10 cellular contexts compared by ENCODE assay signal in the genomic region with DNA sequence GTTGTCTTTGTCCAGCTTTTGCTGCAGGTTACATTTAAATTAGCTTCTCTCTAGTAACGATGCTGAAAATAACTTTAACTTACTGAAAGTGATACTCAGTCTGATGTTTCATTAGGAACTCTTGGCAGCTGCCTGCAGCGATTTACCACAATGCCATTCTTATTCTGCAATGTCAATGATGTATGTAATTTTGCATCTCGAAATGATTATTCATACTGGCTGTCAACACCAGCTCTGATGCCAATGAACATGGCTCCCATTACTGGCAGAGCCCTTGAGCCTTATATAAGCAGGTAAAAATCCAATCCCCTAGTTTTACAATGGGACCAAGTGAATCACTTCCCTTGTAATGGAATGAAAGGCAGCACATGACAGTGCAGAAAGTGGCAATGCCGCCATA. TPM values are rescaled to one million over a fixed set of nuclear protein-coding genes. Genes with fewer than 3 reads are reported as not detected.
DNase-seq lines count a peak whose midpoint lies in the region; ATAC-seq, FAIRE-seq and TF ChIP-seq lines count a peak whose summit lies in the region.
"Had no signal": no experiment of that assay in that cellular context is flagged by ENCODE, and none has a peak within 500 bp of the region (broad histone marks: within the 10 kb centered on the region; RNA-seq: fewer than 3 reads in every experiment).

No MANE protein-coding gene starts in this region.

- SMC1A ChIA-PET in GM12878 (lab: Charles Lee; ENCODE audit: uncharacterized antibody, unreplicated experiment): no interaction called here

- 3% methylated on average over 4 of the region's 4 CpGs for WGBS in GM12878 (ENCODE audit: insufficient coverage, insufficient replicate concordance, low lambda C conversion rate, missing lambda C conversion rate)

- in situ Hi-C loops in GM12878 (cut with MboI): no loop called here
- in situ Hi-C loops in KBM-7 (cut with MboI; ENCODE audit: low pct_unique_long_range_greater_than_20kb, low sequenced_read_pairs): no loop called here

- H2AFZ ChIP-seq in GM12878 (ENCODE audit: control insufficient read depth, low read depth, low read length): no peak overlapping the region

- TF ChIP-seq POLR2A in GM12891 (IDR thresholded peaks at IDR 0.05; ENCODE audit: low read depth, low read length): no peak
- TF ChIP-seq POLR2A in GM12878 (IDR thresholded peaks at IDR 0.05; ENCODE audit: low read depth, low read length): no peak

- no peaks in the 10 kb centered on the region for H3K79me2 ChIP-seq in GM12878 (ENCODE audit: control insufficient read depth, insufficient read depth, low read length)

- TF ChIP-seq RAD21 in GM12878 (IDR thresholded peaks at IDR 0.05; ENCODE audit: insufficient read depth, low read depth, low read length): no peak

- CTCF ChIA-PET in GM12878 (lab: Yijun Ruan, JAX): interaction anchor here (0.6 to 1.1 kb wide), 2 partner anchors 86 to 349 kb away, joined by 3 read pairs; no protein-coding TSS in a partner anchor

- BruUV-seq in GM12878 (replicated peaks; lab: Mats Ljungman, UMichigan): no TSS peak

- ATAC-seq in GM19468 (IDR thresholded peaks at IDR 0.05; ENCODE audit: extremely low read depth, unreplicated experiment): peak; percentile 82
- peak; percentile 87 for ATAC-seq in HG03039 (IDR thresholded peaks at IDR 0.05; ENCODE audit: unreplicated experiment)
- ATAC-seq in GM12878: peak; percentile 85

- no peaks in the 10 kb centered on the region; a peak in 1 of 4 replicates for H3K36me3 ChIP-seq in GM12878 (ENCODE audit: control insufficient read depth in 2 of 2, insufficient read depth in 2 of 2, low read length in 1 of 2)
- H3K36me3 ChIP-seq: BLaER1 had no signal

- FAIRE-seq in GM12891 (lab: Jason Lieb, UNC) (peak; percentile 88), GM12878 (lab: Jason Lieb, UNC) (peak; percentile 98)
- FAIRE-seq: TTC549 had no signal

- no peaks in the 10 kb centered on the region for H3K27me3 ChIP-seq in GM12878 (replicated peaks in 1 of 2; ENCODE audit: control insufficient read depth in 2 of 2, insufficient read depth in 2 of 2, low read length in 1 of 2)
- H3K27me3 ChIP-seq: BLaER1 had no signal

- peak overlapping the region; percentile 53 for H3K4me2 ChIP-seq in GM12878 (ENCODE audit: control insufficient read depth, insufficient read depth)
- H3K4me2 ChIP-seq: BLaER1 had no signal

- H3K9ac ChIP-seq in GM12878 (ENCODE audit: control insufficient read depth, insufficient read depth, low read length): no peak overlapping the region
- H3K9ac ChIP-seq: BLaER1 had no signal

- DNase-seq in GM12891 (ENCODE audit: insufficient read length, low spot score) (no peak), GM12878 (ENCODE audit: low read depth, low spot score) (no peak), NCI-H1048 (lab: John Stamatoyannopoulos, UW) (no peak), NCI-H146 (lab: John Stamatoyannopoulos, UW) (no peak), KBM-7 (no peak), OCI-M1 (lab: John Stamatoyannopoulos, UW) (no peak)

- no peak overlapping the region; the same call in 1 of the 2 replicates for H3K27ac ChIP-seq in GM12878 (ENCODE audit: control insufficient read depth, insufficient read depth)
- H3K27ac ChIP-seq: BLaER1 had no signal

- H3K4me3 ChIP-seq in GM12878: no peak overlapping the region
- H3K4me3 ChIP-seq: BLaER1 had no signal

- no peaks in the 10 kb centered on the region for H3K9me3 ChIP-seq in GM12878 (replicated peaks; ENCODE audit: control insufficient read depth, insufficient read depth, low read length)
- H3K9me3 ChIP-seq: BLaER1 had no signal

- no peak for TF ChIP-seq CTCF in GM12878 (IDR thresholded peaks at IDR 0.05 in 2 of 3, conservative IDR thresholded peaks at IDR 0.05 in 1 of 3; ENCODE audit: control insufficient read depth in 2 of 3, extremely low read depth in 1 of 3, insufficient read depth in 1 of 3, low read depth in 3 of 3, low read length in 3 of 3)

- RAD21 ChIA-PET in GM12878 (lab: Charles Lee; ENCODE audit: unreplicated experiment): no interaction called here

- TF ChIP-seq EP300 in GM12878 (IDR thresholded peaks at IDR 0.05; ENCODE audit: borderline replicate concordance in 1 of 2, control insufficient read depth in 1 of 2, low read depth in 2 of 2, low read length in 2 of 2): no peak

- intact Hi-C loops in GM12878 (cut with micrococcal nuclease; ENCODE audit: unreplicated experiment): no loop called here

- POLR2A ChIA-PET in GM12878 (lab: Charles Lee): no interaction called here

- H4K20me1 ChIP-seq in GM12878 (ENCODE audit: control insufficient read depth, insufficient read depth): no peaks in the 10 kb centered on the region
- H4K20me1 ChIP-seq: BLaER1 had no signal

- peaks cover 9% of the 10 kb centered on the region; the same call in 1 of the 2 replicates for H3K4me1 ChIP-seq in GM12878 (ENCODE audit: control insufficient read depth, insufficient read depth, low read length)
- H3K4me1 ChIP-seq: BLaER1 had no signal

TF ChIP-seq in GM12891, 5 proteins besides CTCF, POLR2A, EP300 and RAD21:
- TF ChIP-seq PAX5 (IDR thresholded peaks at IDR 0.05; ENCODE audit: insufficient read depth, low read length, severe bottlenecking) (no peak), POLR2AphosphoS5 (IDR thresholded peaks at IDR 0.05; ENCODE audit: low read depth, low read length) (no peak), POU2F2 (IDR thresholded peaks at IDR 0.05; ENCODE audit: low read depth, low read length) (no peak), SPI1 (IDR thresholded peaks at IDR 0.05; ENCODE audit: low read depth, low read length) (no peak), TAF1 (IDR thresholded peaks at IDR 0.05; ENCODE audit: low read depth, low read length) (no peak)

TF ChIP-seq in GM12878, 131 proteins besides CTCF, POLR2A, EP300 and RAD21:
- peak; percentile 66 for TF ChIP-seq RUNX3 (IDR thresholded peaks at IDR 0.05; ENCODE audit: low read length)
- no peak for TF ChIP-seq JUND (IDR thresholded peaks at IDR 0.05; ENCODE audit: low read depth, low read length)
- TF ChIP-seq TCF12 (IDR thresholded peaks at IDR 0.05; ENCODE audit: low read depth, low read length): 0 out of 2 replicates have a peak, but pooled peaks have one; percentile 15
- TF ChIP-seq, protein P1, sequence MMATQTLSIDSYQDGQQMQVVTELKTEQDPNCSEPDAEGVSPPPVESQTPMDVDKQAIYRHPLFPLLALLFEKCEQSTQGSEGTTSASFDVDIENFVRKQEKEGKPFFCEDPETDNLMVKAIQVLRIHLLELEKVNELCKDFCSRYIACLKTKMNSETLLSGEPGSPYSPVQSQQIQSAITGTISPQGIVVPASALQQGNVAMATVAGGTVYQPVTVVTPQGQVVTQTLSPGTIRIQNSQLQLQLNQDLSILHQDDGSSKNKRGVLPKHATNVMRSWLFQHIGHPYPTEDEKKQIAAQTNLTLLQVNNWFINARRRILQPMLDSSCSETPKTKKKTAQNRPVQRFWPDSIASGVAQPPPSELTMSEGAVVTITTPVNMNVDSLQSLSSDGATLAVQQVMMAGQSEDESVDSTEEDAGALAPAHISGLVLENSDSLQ (IDR thresholded peaks at IDR 0.05): peak; percentile 43; the same call in 1 of the 2 replicates
- TF ChIP-seq SREBF1 (IDR thresholded peaks at IDR 0.05; ENCODE audit: low read length): no peak
- 0 out of 2 replicates have a peak, but pooled peaks have one; percentile 47 for TF ChIP-seq YY1 (IDR thresholded peaks at IDR 0.05; ENCODE audit: low read depth, low read length)
- TF ChIP-seq MEF2A (IDR thresholded peaks at IDR 0.05; ENCODE audit: insufficient read depth, low read depth, low read length): peak; percentile 63; the same call in 1 of the 2 replicates
- 0 out of 2 replicates have a peak, but pooled peaks have one; percentile 19 for TF ChIP-seq JUNB (IDR thresholded peaks at IDR 0.05)
- no peak for TF ChIP-seq ATF7 (IDR thresholded peaks at IDR 0.05; ENCODE audit: low read depth)

RNA-seq across cellular contexts. Expression of a gene that starts 16.3 kb away (rescaled TPM):
- polyA plus RNA-seq in GM12891 (2012; ENCODE audit: low read depth, missing spikeins): 84.8 TPM
- total RNA-seq in GM12878 (2013; cell fraction: nucleolus; rRNA removed): 169 and 173 TPM in 2 replicates
- total RNA-seq in GM12878 (2014; rRNA removed): 120 and 128 TPM in 2 replicates
- total RNA-seq in GM12878 (2014; rRNA removed; fragmentation: Illumina TruSeq; extraction: Trizol): 107 and 110 TPM in 2 replicates
- total RNA-seq in GM12878 (2021): 68.5 and 72.1 TPM in 2 replicates
- polyA plus RNA-seq in GM12878 (2011; ENCODE audit: low read depth): 60.0 TPM
- polyA plus RNA-seq in GM12878 (2011; rRNA removed): 108 and 143 TPM in 2 replicates
- polyA plus RNA-seq in GM12878 (2011; cell fraction: cytosol; rRNA removed): 59.9 and 75.4 TPM in 2 replicates
- 70.6 and 83.0 TPM in 2 replicates for polyA plus RNA-seq in GM12878 (2011; cell fraction: nucleus; rRNA removed)
- 80.9 and 88.1 TPM in 2 replicates for polyA plus RNA-seq in GM12878 (2012)
- polyA plus RNA-seq in GM12878 (2014; fragmentation: Illumina TruSeq; extraction: Trizol): 95.0 and 109 TPM in 2 replicates
- 10 to 100 TPM; 19.6 to 35.0 TPM for polyA plus RNA-seq in GM12878 (2014; fragmentation: Nextera tagmentation; extraction: Ambion mirVana)
- 102 and 103 TPM in 2 replicates for polyA plus RNA-seq in GM12878 (2014; rRNA removed)
- 100 to 1,000 TPM; 128 to 131 TPM for polyA plus RNA-seq in GM12878 (2016; fragmentation: Nextera tagmentation; extraction: Ambion mirVana)
- polyA minus RNA-seq in GM12878 (2011; rRNA and poly(A)+ RNA removed): 50.6 and 56.8 TPM in 2 replicates
- polyA minus RNA-seq in GM12878 (2011; cell fraction: cytosol; rRNA and poly(A)+ RNA removed): 36.9 and 42.0 TPM in 2 replicates
- polyA minus RNA-seq in GM12878 (2011; cell fraction: nucleus; rRNA and poly(A)+ RNA removed): 67.0 and 89.6 TPM in 2 replicates
